Comparison of ENCODE assay signal across 8 cellular contexts in genomic region chr18:23918395-23919032, GRCh38.
DNase-seq lines count a peak whose midpoint lies in the region; FAIRE-seq and TF ChIP-seq lines count a peak whose summit lies in the region.

No MANE protein-coding gene starts in this region.

- FAIRE-seq in urothelium cell line (lab: Jason Lieb, UNC): no peak

- H3K9me3 ChIP-seq in SJCRH30 (replicated peaks): no peaks in the 10 kb centered on the region

- intact Hi-C loops in posterior cingulate gyrus (cut with DNase I): loop anchor here (5.0 to 10.0 kb wide), 2 partner anchors 296 to 414 kb away; partner anchors contain the start of gene RMC1

- H3K27me3 ChIP-seq in SJCRH30: no peaks in the 10 kb centered on the region

- no peaks in the 10 kb centered on the region for H3K4me1 ChIP-seq in SJCRH30

- no peaks in the 10 kb centered on the region for H3K36me3 ChIP-seq in SJCRH30

- no peak overlapping the region for H3K27ac ChIP-seq in SJCRH30

- peak; percentile 91 for TF ChIP-seq CTCF in LNCAP (IDR thresholded peaks at IDR 0.05)

- H3K4me3 ChIP-seq in SJCRH30: no peak overlapping the region

- peak; percentile 55 to 81 for DNase-seq in NCI-H446 (lab: John Stamatoyannopoulos, UW)
- DNase-seq in NCI-H446 treated with DMSO at 0.1 percent for 48 hours (lab: John Stamatoyannopoulos, UW): no peak
- DNase-seq in SJCRH30: peak; percentile 54 to 85
- peak; percentile 24 to 72 (median 58) for DNase-seq in activated naive CD4-positive, alpha-beta T cell (lab: John Stamatoyannopoulos, UW)
- peak; percentile 68 for DNase-seq in glomerular visceral epithelial cell (ENCODE audit: extremely low spot score)
- peak; percentile 27 to 91 (median 68) for DNase-seq in posterior cingulate gyrus
- peak; percentile 32 for DNase-seq in urothelium cell line (ENCODE audit: low spot score)
